14 cellular contexts compared by ENCODE assay signal in the genomic region with DNA sequence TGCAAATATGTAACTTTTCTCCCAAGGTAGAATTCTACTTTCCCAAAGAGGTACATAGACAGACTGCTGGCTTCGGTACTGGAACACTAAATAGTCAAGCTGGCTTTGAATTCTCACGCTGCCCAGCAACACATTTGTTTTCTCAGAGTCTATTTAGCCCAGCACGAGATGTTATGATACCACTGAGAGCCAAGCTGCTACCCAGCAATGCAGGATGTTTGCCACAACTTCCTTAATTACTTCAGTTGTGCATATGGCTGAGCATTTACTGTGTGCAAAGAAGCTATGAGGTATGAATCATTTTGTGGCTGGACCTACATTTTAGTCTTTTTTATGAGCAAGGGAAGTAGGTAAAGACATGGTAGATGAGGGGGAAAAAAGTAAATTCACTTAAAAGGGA.
DNase-seq lines count a peak whose midpoint lies in the region; ATAC-seq and TF ChIP-seq lines count a peak whose summit lies in the region.
"Had no signal": no experiment of that assay in that cellular context is flagged by ENCODE, and none has a peak within 500 bp of the region (broad histone marks: within the 10 kb centered on the region; RNA-seq: fewer than 3 reads in every experiment).

No MANE protein-coding gene starts in this region.

- intact Hi-C loops in esophagus muscularis mucosa (cut with DNase I) = no loop called here

- H3K4me1 ChIP-seq in esophagus muscularis mucosa = no peaks in the 10 kb centered on the region
- H3K4me1 ChIP-seq: sigmoid colon had no signal

- peak; percentile 74 for ATAC-seq in GM18867 (IDR thresholded peaks at IDR 0.05; ENCODE audit: unreplicated experiment)
- no peak for ATAC-seq in left lobe of liver
- ATAC-seq: naive thymus-derived CD8-positive, alpha-beta T cell had no signal

- H3K27me3 ChIP-seq in esophagus muscularis mucosa = no peaks in the 10 kb centered on the region
- H3K27me3 ChIP-seq in WERI-Rb-1 (ENCODE audit: insufficient read depth, low read depth, severe bottlenecking) = no peaks in the 10 kb centered on the region
- H3K27me3 ChIP-seq: sigmoid colon had no signal

- WGBS in esophagus muscularis mucosa = 77% methylated on average over 3 of the region's 3 CpGs

- TF ChIP-seq POLR2A in esophagus muscularis mucosa (IDR thresholded peaks at IDR 0.05; ENCODE audit: low read depth) = no peak

- no peaks in the 10 kb centered on the region for H3K36me3 ChIP-seq in esophagus muscularis mucosa
- H3K36me3 ChIP-seq in WERI-Rb-1 = no peaks in the 10 kb centered on the region
- H3K36me3 ChIP-seq: sigmoid colon had no signal

- H3K4me3 ChIP-seq in esophagus muscularis mucosa (no peak overlapping the region), WERI-Rb-1 (ENCODE audit: low read depth, low read length) (no peak overlapping the region)
- H3K4me3 ChIP-seq: sigmoid colon, SK-N-MC had no signal

- no peak for TF ChIP-seq CTCF in esophagus muscularis mucosa (IDR thresholded peaks at IDR 0.05)
- TF ChIP-seq CTCF in WERI-Rb-1 (IDR thresholded peaks at IDR 0.05; ENCODE audit: low read depth, low read length) = no peak

- DNase-seq in Kasumi-1 (lab: John Stamatoyannopoulos, UW) (peak; percentile 90 to 92), RPMI7951 (ENCODE audit: low read depth) (peak; percentile 39), medulla oblongata (ENCODE audit: extremely low spot score) (peak; percentile 14), left lobe of liver (ENCODE audit: low spot score) (no peak), esophagus muscularis mucosa (ENCODE audit: extremely low spot score) (no peak), WERI-Rb-1 (no peak)
- DNase-seq in stimulated activated CD4-positive, alpha-beta T cell treated with anti-CD3 and anti-CD28 coated beads, Interleukin-2, amount 100 ng/mL, for 48 hours = no peak
- DNase-seq: activated CD4-positive, alpha-beta T cell treated with anti-CD3 and anti-CD28 coated beads for 4 hours; kidney; naive thymus-derived CD8-positive, alpha-beta T cell; NCI-H2029; sigmoid colon had no signal

- no peak for TF ChIP-seq EP300 in esophagus muscularis mucosa (IDR thresholded peaks at IDR 0.05)

- H3K27ac ChIP-seq in esophagus muscularis mucosa (replicated peaks in 1 of 4) (no peak overlapping the region), WERI-Rb-1 (no peak overlapping the region)
- H3K27ac ChIP-seq: sigmoid colon, SK-N-MC had no signal

- H3K9me3 ChIP-seq in esophagus muscularis mucosa (no peaks in the 10 kb centered on the region), WERI-Rb-1 (ENCODE audit: severe bottlenecking) (no peaks in the 10 kb centered on the region)
- H3K9me3 ChIP-seq: sigmoid colon had no signal

Comparison
In these comparisons a context has a peak if more than half of its experiments do, and no peak if none do; other contexts are left out.
1. DNase-seq: peak in Kasumi-1 (2 of 2), RPMI7951 (single experiment) and medulla oblongata (single experiment); none in left lobe of liver (single experiment), esophagus muscularis mucosa (single experiment), stimulated activated CD4-positive, alpha-beta T cell treated with anti-CD3 and anti-CD28 coated beads, Interleukin-2, amount 100 ng/mL, for 48 hours (0 of 2) and WERI-Rb-1 (single experiment).